9 cellular contexts compared by ENCODE assay signal in the genomic region with DNA sequence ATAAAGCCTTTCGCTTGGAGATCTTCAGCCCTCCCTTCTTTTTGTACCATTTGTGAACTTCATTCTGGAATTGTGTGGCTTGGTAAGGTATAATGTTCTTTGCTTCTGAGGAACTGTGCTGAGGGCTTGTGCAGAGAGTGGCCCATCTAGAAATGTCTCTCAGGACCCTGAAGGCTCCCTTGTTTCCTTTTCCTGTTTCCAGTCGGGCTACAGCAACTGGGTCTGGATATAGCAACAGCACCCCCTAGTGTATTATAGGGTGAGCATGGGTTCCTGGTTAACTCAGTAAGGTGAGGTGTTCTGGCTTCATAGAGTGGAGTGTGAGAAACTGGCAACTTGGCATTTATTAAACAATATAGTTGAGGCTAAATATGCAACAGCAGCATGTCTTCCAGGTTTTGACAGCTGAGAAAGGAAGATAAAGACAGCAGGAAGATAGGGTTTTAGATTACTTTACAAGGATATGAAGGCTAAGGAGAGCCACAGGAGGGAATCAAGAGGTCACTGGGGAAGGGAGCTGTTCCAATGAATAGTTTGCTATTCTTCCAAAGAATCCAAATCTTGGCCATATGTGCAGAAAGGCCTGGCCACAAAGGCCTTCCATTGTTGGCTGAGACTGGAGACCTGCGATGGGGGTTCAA. TPM values are rescaled to one million over a fixed set of nuclear protein-coding genes. Genes with fewer than 3 reads are reported as not detected.
DNase-seq lines count a peak whose midpoint lies in the region; ATAC-seq, FAIRE-seq and TF ChIP-seq lines count a peak whose summit lies in the region.
"Had no signal": no experiment of that assay in that cellular context is flagged by ENCODE, and none has a peak within 500 bp of the region (broad histone marks: within the 10 kb centered on the region; RNA-seq: fewer than 3 reads in every experiment).

No MANE protein-coding gene starts in this region.

- peak; percentile 70 for FAIRE-seq in H54 (lab: Jason Lieb, UNC)

- peaks cover 9% of the 10 kb centered on the region for H3K4me1 ChIP-seq in PC-3 (ENCODE audit: insufficient read depth, low read length)

- H3K4me1 Mint-ChIP-seq in activated naive CD4-positive, alpha-beta T cell treated with anti-CD3 and anti-CD28 coated beads for 36 hours (ENCODE audit: low read depth), result no peaks in the 10 kb centered on the region
- H3K4me1 Mint-ChIP-seq in osteocyte (ENCODE audit: unreplicated experiment), result peaks cover 6% of the 10 kb centered on the region

- no peaks in the 10 kb centered on the region for H4K20me1 ChIP-seq in PC-3 (ENCODE audit: low read length)

- no peak overlapping the region for H3K4me3 Mint-ChIP-seq in activated naive CD4-positive, alpha-beta T cell treated with anti-CD3 and anti-CD28 coated beads for 36 hours
- H3K4me3 Mint-ChIP-seq in osteocyte (ENCODE audit: unreplicated experiment), result no peak overlapping the region

- no peak overlapping the region for H3K4me2 ChIP-seq in PC-3 (ENCODE audit: low read length)

- no peaks in the 10 kb centered on the region for H3K36me3 Mint-ChIP-seq in activated naive CD4-positive, alpha-beta T cell treated with anti-CD3 and anti-CD28 coated beads for 36 hours (ENCODE audit: low read depth)
- no peaks in the 10 kb centered on the region for H3K36me3 Mint-ChIP-seq in osteocyte (ENCODE audit: unreplicated experiment)

- H3K4me3 ChIP-seq in LNCaP clone FGC (ENCODE audit: low read depth, low read length), result no peak overlapping the region
- no peak overlapping the region for H3K4me3 ChIP-seq in PC-3 (ENCODE audit: low read length)

- H3K9ac ChIP-seq in PC-3 (ENCODE audit: low read length), result no peak overlapping the region

- H3K9me3 Mint-ChIP-seq in activated naive CD4-positive, alpha-beta T cell treated with anti-CD3 and anti-CD28 coated beads for 36 hours, result no peaks in the 10 kb centered on the region
- H3K9me3 Mint-ChIP-seq in osteocyte (ENCODE audit: unreplicated experiment), result no peaks in the 10 kb centered on the region

- no peaks in the 10 kb centered on the region for H3F3A ChIP-seq in PC-3 (ENCODE audit: low read length, unreplicated experiment)

- no peak overlapping the region for H3K27ac ChIP-seq in PC-3 (ENCODE audit: low read length)

- intact Hi-C loops in PC-3 (cut with micrococcal nuclease), result loop anchor here (1.0 to 5.0 kb wide), 7 partner anchors 49 to 895 kb away; partner anchors contain the start of genes DTD2, RNU6-7 and RNU6-8
- intact Hi-C loops in activated naive CD4-positive, alpha-beta T cell treated with anti-CD3 and anti-CD28 coated beads for 36 hours (cut with micrococcal nuclease), result loop anchor here (1.0 to 2.0 kb wide), 9 partner anchors 49 to 795 kb away; partner anchors contain the start of genes DTD2 and RNU6-8

- BruUV-seq in PC-3 (replicated peaks; lab: Mats Ljungman, UMichigan), result no TSS peak

- no peak overlapping the region for H3K27ac Mint-ChIP-seq in activated naive CD4-positive, alpha-beta T cell treated with anti-CD3 and anti-CD28 coated beads for 36 hours
- no peak overlapping the region for H3K27ac Mint-ChIP-seq in osteocyte (ENCODE audit: unreplicated experiment)

- TF ChIP-seq CTCF in LNCaP clone FGC (IDR thresholded peaks at IDR 0.05; ENCODE audit: control insufficient read depth, extremely low read depth, insufficient read depth) (peak; percentile 92), PC-3 (conservative IDR thresholded peaks at IDR 0.05; ENCODE audit: low read depth, low read length) (peak; percentile 97), osteocyte (IDR thresholded peaks at IDR 0.05) (peak; percentile 90)

- ATAC-seq in PC-3 (peak; percentile 79), GM21526 (IDR thresholded peaks at IDR 0.05; ENCODE audit: low FRiP score, unreplicated experiment) (no peak)

- H3K9me2 ChIP-seq in PC-3 (replicated peaks; ENCODE audit: low read length), result no peaks in the 10 kb centered on the region

- TF ChIP-seq POLR2A in H54 (IDR thresholded peaks at IDR 0.05; ENCODE audit: low read depth, low read length), result no peak

- CTCF ChIA-PET in PC-3 (lab: Charles Lee), result interaction anchor here (0.6 to 1.4 kb wide), 3 partner anchors 130 to 328 kb away, joined by 5 to 14 read pairs (median 5); no protein-coding TSS in a partner anchor
- CTCF ChIA-PET in activated naive CD4-positive, alpha-beta T cell treated with anti-CD3 and anti-CD28 coated beads for 36 hours (lab: Charles Lee), result interaction anchor here (0.6 to 6.4 kb wide), 26 partner anchors 9 to 824 kb away, joined by 3 to 159 read pairs (median 4); partner anchors contain the start of genes ARHGAP5 and RNU6-8

- H3K36me3 ChIP-seq in PC-3 (ENCODE audit: low read depth, low read length), result no peaks in the 10 kb centered on the region

- H2AFZ ChIP-seq in PC-3 (ENCODE audit: low read length), result peak overlapping the region; percentile 41

- DNase-seq in GDM1 (lab: John Stamatoyannopoulos, UW), result peak; percentile 58
- DNase-seq in H54 (ENCODE audit: insufficient read length, low spot score), result peak; percentile 28
- DNase-seq in LNCaP clone FGC (ENCODE audit: low read depth), result peak; percentile 32
- DNase-seq in PC-3, result peak; percentile 85
- peak; percentile 64 for DNase-seq in activated naive CD4-positive, alpha-beta T cell treated with anti-CD3 and anti-CD28 coated beads for 36 hours
- DNase-seq in globus pallidus (ENCODE audit: low spot score), result peak; percentile 86
- no peak for DNase-seq in osteocyte (ENCODE audit: extremely low spot score, unreplicated experiment)

- no peaks in the 10 kb centered on the region for H3K9me3 ChIP-seq in PC-3 (ENCODE audit: low read length)

- POLR2A ChIA-PET in PC-3 (lab: Charles Lee; ENCODE audit: unreplicated experiment), result interaction anchor here (0.6 kb wide), 1 partner anchor 95 kb away, joined by 4 read pairs; no protein-coding TSS in a partner anchor

- no peaks in the 10 kb centered on the region for H3K27me3 Mint-ChIP-seq in activated naive CD4-positive, alpha-beta T cell treated with anti-CD3 and anti-CD28 coated beads for 36 hours (ENCODE audit: low read depth)
- H3K27me3 Mint-ChIP-seq in osteocyte (ENCODE audit: unreplicated experiment), result no peaks in the 10 kb centered on the region

- no peaks in the 10 kb centered on the region for H3K27me3 ChIP-seq in PC-3 (ENCODE audit: low read length)

- H3K79me2 ChIP-seq in PC-3 (ENCODE audit: low read length), result no peaks in the 10 kb centered on the region

RNA-seq across cellular contexts. Expression of gene RNU6-8, which starts 49.1 kb away (rescaled TPM):
- total RNA-seq in PC-3 (2014; rRNA removed) (not detected in 2 replicates), osteocyte (not detected in 2 replicates)
- not detected for total RNA-seq in activated naive CD4-positive, alpha-beta T cell treated with anti-CD3 and anti-CD28 coated beads for 36 hours
- total RNA-seq: lower leg skin had no signal

RNA-seq across cellular contexts. Expression of gene RNU6-7, which starts 50.3 kb away (rescaled TPM):
- not detected in 2 replicates for total RNA-seq in PC-3 (2014; rRNA removed)
- total RNA-seq in activated naive CD4-positive, alpha-beta T cell treated with anti-CD3 and anti-CD28 coated beads for 36 hours, result not detected
- not detected in 2 replicates for total RNA-seq in osteocyte
- total RNA-seq: lower leg skin had no signal
